In the genomic region with DNA sequence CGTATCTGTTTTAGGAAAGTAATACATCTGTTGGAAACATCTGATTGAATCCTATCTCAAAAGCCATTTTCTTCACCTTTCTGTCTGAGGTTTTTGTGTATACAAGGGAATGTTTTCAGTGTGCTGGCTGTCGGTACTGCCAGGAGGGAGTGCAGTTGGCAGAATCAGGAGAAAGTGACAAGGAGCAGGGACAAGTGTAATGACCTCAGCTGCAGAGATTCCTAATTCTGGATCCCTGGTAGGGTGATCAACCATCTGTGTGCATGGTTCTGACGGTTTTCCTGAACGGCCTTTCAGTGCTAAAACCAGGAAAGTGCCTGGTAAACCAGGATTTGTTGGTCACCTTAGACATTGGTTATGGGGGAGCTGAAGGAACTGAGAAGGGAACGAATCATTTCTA, we compare ENCODE assay signal across 20 cellular contexts. TPM values are rescaled to one million over a fixed set of nuclear protein-coding genes. Genes with fewer than 3 reads are reported as not detected.
A peak's percentile ranks its signal among the peaks of the same experiment; 100 is the strongest.
DNase-seq lines count a peak whose midpoint lies in the region; ATAC-seq and TF ChIP-seq lines count a peak whose summit lies in the region.
"Had no signal": no experiment of that assay in that cellular context is flagged by ENCODE, and none has a peak within 500 bp of the region (broad histone marks: within the 10 kb centered on the region; RNA-seq: fewer than 3 reads in every experiment).

No MANE protein-coding gene starts in this region.

- no peak for DNase-seq in heart left ventricle
- DNase-seq in left ventricle myocardium inferior = no peak
- no peak for DNase-seq in PC-9
- no peak for DNase-seq in left lobe of liver (ENCODE audit: low spot score)
- DNase-seq in smooth muscle cell (lab: John Stamatoyannopoulos, UW; ENCODE audit: unreplicated experiment) = no peak
- no peak for DNase-seq in effector CD8-positive, alpha-beta T cell (lab: John Stamatoyannopoulos, UW)
- no peak for DNase-seq in cortex of kidney (lab: John Stamatoyannopoulos, UW)
- DNase-seq: C1 segment of cervical spinal cord; Calu3; CD4-positive, alpha-beta memory T cell; COR-L47; DMS79 treated with DMSO at 0.1 percent for 48 hours; GF-D8; H9; HFFc6 had no signal

- no peaks in the 10 kb centered on the region for H3K9me2 ChIP-seq in PC-9 (ENCODE audit: insufficient read depth)

- H2AFZ ChIP-seq in PC-9 (no peak overlapping the region), smooth muscle cell (ENCODE audit: low read depth) (no peak overlapping the region)
- H2AFZ ChIP-seq: GM23338 had no signal

- intact Hi-C loops in heart left ventricle (cut with DNase I) (no loop called here), left ventricle myocardium inferior (cut with micrococcal nuclease) (no loop called here), PC-9 (cut with micrococcal nuclease; ENCODE audit: unreplicated experiment) (loop anchor here (1.0 to 10.0 kb wide), 4 partner anchors 8 to 1007 kb away; partner anchors contain the start of gene ANXA1)

- peak overlapping the region; percentile 2 for H3K9ac ChIP-seq in smooth muscle cell (ENCODE audit: low read depth)

- POLR2A ChIA-PET in PC-9 (lab: Charles Lee; ENCODE audit: unreplicated experiment) = interaction anchor here (0.7 kb wide), 2 partner anchors 17 to 168 kb away, joined by 5 to 6 read pairs; no protein-coding TSS in a partner anchor

- H3K9me3 ChIP-seq in heart left ventricle (no peaks in the 10 kb centered on the region), left ventricle myocardium inferior (replicated peaks) (no peaks in the 10 kb centered on the region), PC-9 (ENCODE audit: insufficient read depth, low read depth) (no peaks in the 10 kb centered on the region), smooth muscle cell (replicated peaks; ENCODE audit: low read depth) (no peaks in the 10 kb centered on the region)

- H3K4me3 ChIP-seq in heart left ventricle (no peak overlapping the region), left ventricle myocardium inferior (no peak overlapping the region), PC-9 (no peak overlapping the region), smooth muscle cell (no peak overlapping the region)
- H3K4me3 ChIP-seq: GM23338 had no signal

- CTCF ChIA-PET in PC-9 (lab: Charles Lee) = interaction anchor here (1.4 to 2.7 kb wide), 2 partner anchors 109 to 135 kb away, joined by 6 to 11 read pairs; no protein-coding TSS in a partner anchor

- ATAC-seq in heart left ventricle = peak in 3 of 4 donors; percentile 41 to 54 (median 45)
- ATAC-seq in left lobe of liver = peak; percentile 22
- ATAC-seq: GM23338 had no signal

- H3K4me1 ChIP-seq in heart left ventricle (peaks cover 0 to 8% (median 0%) of the 10 kb centered on the region in 12 donors), left ventricle myocardium inferior (peaks cover 8% of the 10 kb centered on the region), PC-9 (replicated peaks; ENCODE audit: insufficient read depth) (peaks cover 62% of the 10 kb centered on the region), smooth muscle cell (ENCODE audit: low read depth) (peaks cover 3% of the 10 kb centered on the region)

- peaks cover 33% of the 10 kb centered on the region; the same call in 1 of the 2 replicates for H3F3A ChIP-seq in PC-9 (ENCODE audit: insufficient read depth, low read depth)
- H3F3A ChIP-seq in smooth muscle cell (ENCODE audit: low read depth) = no peaks in the 10 kb centered on the region

- H4K20me1 ChIP-seq in PC-9 (ENCODE audit: insufficient read depth) (no peaks in the 10 kb centered on the region), smooth muscle cell (ENCODE audit: low read depth) (no peaks in the 10 kb centered on the region)

- H3K27ac ChIP-seq in heart left ventricle (no peak overlapping the region), left ventricle myocardium inferior (replicated peaks) (no peak overlapping the region), PC-9 (peak overlapping the region; percentile 83), smooth muscle cell (ENCODE audit: low read depth) (peak overlapping the region; percentile 52)

- H3K36me3 ChIP-seq in heart left ventricle (no peaks in the 10 kb centered on the region), left ventricle myocardium inferior (no peaks in the 10 kb centered on the region), PC-9 (ENCODE audit: low read depth) (no peaks in the 10 kb centered on the region), smooth muscle cell (ENCODE audit: low read depth) (no peaks in the 10 kb centered on the region)

- H3K79me2 ChIP-seq in PC-9 (ENCODE audit: low read depth) (peaks cover 36% of the 10 kb centered on the region), smooth muscle cell (ENCODE audit: low read depth) (no peaks in the 10 kb centered on the region)

- no peak for TF ChIP-seq CTCF in heart left ventricle (IDR thresholded peaks at IDR 0.05)
- no peak for TF ChIP-seq CTCF in left ventricle myocardium inferior (IDR thresholded peaks at IDR 0.05; ENCODE audit: borderline replicate concordance)
- TF ChIP-seq CTCF in PC-9 (conservative IDR thresholded peaks at IDR 0.05) = no peak
- no peak for TF ChIP-seq CTCF in smooth muscle cell (IDR thresholded peaks at IDR 0.05; ENCODE audit: borderline replicate concordance, insufficient read depth, poor library complexity, severe bottlenecking)

- no TSS peak for BruUV-seq in PC-9 (replicated peaks; lab: Mats Ljungman, UMichigan)

- H3K4me2 ChIP-seq in PC-9 = peak overlapping the region; percentile 27
- no peak overlapping the region for H3K4me2 ChIP-seq in smooth muscle cell
- H3K4me2 ChIP-seq: GM23338 had no signal

- WGBS in heart left ventricle, 4 donors = 50 to 61% (median 51%) methylated on average over 5 of the region's 5 CpGs
- WGBS in smooth muscle cell (ENCODE audit: low lambda C conversion rate) = 85% methylated on average over 5 of the region's 5 CpGs

- TF ChIP-seq POLR2A in heart left ventricle (IDR thresholded peaks at IDR 0.05) = no peak

- H3K27me3 ChIP-seq in heart left ventricle = peaks cover 0 to 34% (median 12%) of the 10 kb centered on the region in 9 donors
- peaks cover 50% of the 10 kb centered on the region for H3K27me3 ChIP-seq in left ventricle myocardium inferior (ENCODE audit: low read depth)
- no peaks in the 10 kb centered on the region for H3K27me3 ChIP-seq in PC-9 (ENCODE audit: insufficient read depth, low read depth)
- peaks cover 38% of the 10 kb centered on the region for H3K27me3 ChIP-seq in smooth muscle cell (ENCODE audit: low read depth)

RNA-seq across cellular contexts. Expression of gene GDA, which starts 1.6 kb away (rescaled TPM):
- total RNA-seq in heart left ventricle (1 to 10 TPM in 1 of 9 donors, under 1 TPM in 4, not detected in 4; 0.12 to 1.1 (median 0.22) TPM), left ventricle myocardium inferior (0.85 TPM), PC-9 (2021) (98.1 and 142 TPM in 2 replicates), left lobe of liver (43.2 TPM), smooth muscle cell (6.5 and 10.3 TPM in 2 replicates)
- polyA plus RNA-seq in heart left ventricle (under 1 TPM in 1 of 2 donors, not detected in 1; 0.08 TPM), smooth muscle cell (1.4 and 1.8 TPM in 2 replicates)
- total RNA-seq: A172; A673; CD4-positive, alpha-beta memory T cell; G401; HFFc6 had no signal
- polyA plus RNA-seq: BJ; CD4-positive, alpha-beta memory T cell had no signal

Comparison
In these comparisons a context has a peak if more than half of its experiments do, and no peak if none do; other contexts are left out.
1. H3K27ac ChIP-seq: peak in PC-9 (single experiment) and smooth muscle cell (single experiment); none in heart left ventricle (0 of 12) and left ventricle myocardium inferior (single experiment).